Comparison of ENCODE assay signal across 1 cellular context in genomic region chr18:75036941-75037516, GRCh38.
A peak's percentile ranks its signal among the peaks of the same experiment; 100 is the strongest.
TF ChIP-seq lines count a peak whose summit lies in the region.

No MANE protein-coding gene starts in this region.

TF ChIP-seq in IMR-90, 13 proteins besides CTCF, POLR2A, EP300 and RAD21:
- TF ChIP-seq BHLHE40 (IDR thresholded peaks at IDR 0.05; ENCODE audit: low read depth, low read length) (peak; percentile 15; the same call in 1 of the 2 replicates), FOS (IDR thresholded peaks at IDR 0.05; ENCODE audit: low read depth, low read length) (peak; percentile 25; the same call in 1 of the 2 replicates), CHD1 (IDR thresholded peaks at IDR 0.05; ENCODE audit: low read depth, low read length) (no peak), RCOR1 (IDR thresholded peaks at IDR 0.05; ENCODE audit: insufficient replicate concordance, low read length) (peak; percentile 19), USF2 (IDR thresholded peaks at IDR 0.05; ENCODE audit: low read depth, low read length) (no peak), CEBPB (IDR thresholded peaks at IDR 0.05; ENCODE audit: low read depth, low read length) (peak; percentile 84)
